Comparison of ENCODE assay signal across 29 cellular contexts in the genomic region with DNA sequence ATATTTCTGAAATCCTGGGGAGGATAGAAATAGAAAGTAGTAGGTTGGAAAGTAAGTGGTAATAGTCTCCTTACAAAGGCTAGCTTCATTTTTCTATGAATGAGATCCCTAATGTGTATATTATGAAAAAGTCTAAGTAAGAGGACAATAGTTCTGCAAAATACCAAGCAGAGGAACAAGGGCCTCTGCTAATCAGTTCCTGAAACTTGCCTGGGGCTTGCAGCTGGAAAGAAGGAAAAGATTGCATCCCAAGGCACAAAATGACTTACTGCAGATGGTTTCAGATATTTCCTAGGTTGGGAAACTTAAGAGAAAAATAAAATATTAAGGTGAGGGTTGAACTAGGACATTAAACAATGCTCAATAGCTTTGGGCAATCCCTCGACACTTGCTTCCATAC.
"Had no signal": no experiment of that assay in that cellular context is flagged by ENCODE, and none has a peak within 500 bp of the region (broad histone marks: within the 10 kb centered on the region; RNA-seq: fewer than 3 reads in every experiment).

No MANE protein-coding gene starts in this region.

- H3K4me1 Mint-ChIP-seq: naive B cell; naive thymus-derived CD8-positive, alpha-beta T cell; stimulated activated effector memory CD8-positive, alpha-beta T cell treated with anti-CD3 and anti-CD28 coated beads, Interleukin-12 subunit alpha, Interleukin-12 subunit beta, amount 100 ng/mL, for 72 hours; stimulated activated naive B cell treated with anti-CD40 and anti-IgM and Interleukin-4, amounts not matched to agents 10 μg/mL and 1 μg/mL and 100 μg/mL, for 72 hours had no signal

- H3K4me1 ChIP-seq: psoas muscle, stomach, thyroid gland, tibial nerve, upper lobe of right lung, uterus had no signal

- H3K9ac ChIP-seq: neural progenitor cell, parathyroid adenoma had no signal

- ATAC-seq: naive thymus-derived CD8-positive, alpha-beta T cell; natural killer cell treated with Interleukin-12 subunit alpha and Interleukin-12 subunit beta and Interleukin-15 and Interleukin-18, amount 100 ng/mL, for 72 hours; psoas muscle; right cardiac atrium; sciatic nerve; stimulated activated effector memory CD8-positive, alpha-beta T cell treated with anti-CD3 and anti-CD28 coated beads, Interleukin-12 subunit alpha, Interleukin-12 subunit beta, amount 100 ng/mL, for 72 hours; stimulated activated naive B cell treated with anti-CD40 and anti-IgM and Interleukin-4, amounts not matched to agents 10 μg/mL and 1 μg/mL and 100 μg/mL, for 72 hours; upper lobe of right lung had no signal

- H3K27me3 ChIP-seq: neural progenitor cell, ovary, stomach, thyroid gland, tibial nerve, upper lobe of right lung, uterus had no signal

- DNase-seq: naive B cell; naive thymus-derived CD8-positive, alpha-beta T cell; nephron progenitor cell; occipital lobe; ovary; posterior cingulate gyrus; psoas muscle; right cardiac atrium; small intestine; stimulated activated CD4-positive, alpha-beta T cell treated with anti-CD3 and anti-CD28 coated beads, Interleukin-15, amount 100 ng/mL, for 24 hours; stimulated activated CD4-positive, alpha-beta T cell treated with anti-CD3 and anti-CD28 coated beads, Interleukin-2, amount 100 ng/mL, for 24 hours; stimulated activated CD4-positive, alpha-beta T cell treated with anti-CD3 and anti-CD28 coated beads, Interleukin-2, amount 100 ng/mL, for 48 hours; stimulated activated CD4-positive, alpha-beta T cell treated with anti-CD3 and anti-CD28 coated beads, Interleukin-4, amount 100 ng/mL, for 24 hours; stimulated activated naive B cell treated with anti-CD40 and anti-IgM and Interleukin-4, amounts not matched to agents 10 μg/mL and 1 μg/mL and 100 μg/mL, for 72 hours; stimulated activated naive CD4-positive, alpha-beta T cell treated with Interleukin-2 at 50 U/mL for 16 hours; stomach; thyroid gland; upper lobe of right lung; uterus had no signal

- H3K4me3 ChIP-seq: neural progenitor cell, ovary, psoas muscle, stomach, thoracic aorta, thyroid gland, tibial nerve, upper lobe of right lung, uterus had no signal

- H3K27me3 Mint-ChIP-seq: natural killer cell treated with Interleukin-12 subunit alpha and Interleukin-12 subunit beta and Interleukin-15 and Interleukin-18, amount 100 ng/mL, for 72 hours; progenitor cell of endocrine pancreas; stimulated activated naive B cell treated with anti-CD40 and anti-IgM and Interleukin-4, amounts not matched to agents 10 μg/mL and 1 μg/mL and 100 μg/mL, for 72 hours; type B pancreatic cell had no signal

- H3K27ac ChIP-seq: neural progenitor cell, ovary, parathyroid adenoma, psoas muscle, stomach, thoracic aorta, thyroid gland, tibial nerve, upper lobe of right lung, uterus had no signal

- H3K27ac Mint-ChIP-seq: naive B cell; naive thymus-derived CD8-positive, alpha-beta T cell; natural killer cell treated with Interleukin-12 subunit alpha and Interleukin-12 subunit beta and Interleukin-15 and Interleukin-18, amount 100 ng/mL, for 72 hours; nephron progenitor cell; neural progenitor cell; progenitor cell of endocrine pancreas; stimulated activated effector memory CD8-positive, alpha-beta T cell treated with anti-CD3 and anti-CD28 coated beads, Interleukin-12 subunit alpha, Interleukin-12 subunit beta, amount 100 ng/mL, for 72 hours; stimulated activated naive B cell treated with anti-CD40 and anti-IgM and Interleukin-4, amounts not matched to agents 10 μg/mL and 1 μg/mL and 100 μg/mL, for 72 hours; stimulated activated naive CD8-positive, alpha-beta T cell treated with anti-CD3 and anti-CD28 coated beads, Interleukin-15, Interleukin-2, amounts not matched to agents 100 ng/mL and 50 ng/mL, for 24 hours; type B pancreatic cell had no signal

- H3K4me3 Mint-ChIP-seq: naive B cell; naive thymus-derived CD8-positive, alpha-beta T cell; natural killer cell treated with Interleukin-12 subunit alpha and Interleukin-12 subunit beta and Interleukin-15 and Interleukin-18, amount 100 ng/mL, for 72 hours; nephron progenitor cell; neural progenitor cell; stimulated activated effector memory CD8-positive, alpha-beta T cell treated with anti-CD3 and anti-CD28 coated beads, Interleukin-12 subunit alpha, Interleukin-12 subunit beta, amount 100 ng/mL, for 72 hours; stimulated activated naive B cell treated with anti-CD40 and anti-IgM and Interleukin-4, amounts not matched to agents 10 μg/mL and 1 μg/mL and 100 μg/mL, for 72 hours; stimulated activated naive CD8-positive, alpha-beta T cell treated with anti-CD3 and anti-CD28 coated beads, Interleukin-15, Interleukin-2, amounts not matched to agents 100 ng/mL and 50 ng/mL, for 24 hours; type B pancreatic cell had no signal

- H3K36me3 Mint-ChIP-seq: naive B cell; natural killer cell treated with Interleukin-12 subunit alpha and Interleukin-12 subunit beta and Interleukin-15 and Interleukin-18, amount 100 ng/mL, for 72 hours; stimulated activated effector memory CD8-positive, alpha-beta T cell treated with anti-CD3 and anti-CD28 coated beads, Interleukin-12 subunit alpha, Interleukin-12 subunit beta, amount 100 ng/mL, for 72 hours; stimulated activated naive B cell treated with anti-CD40 and anti-IgM and Interleukin-4, amounts not matched to agents 10 μg/mL and 1 μg/mL and 100 μg/mL, for 72 hours had no signal

- H3K9me3 ChIP-seq: ovary, psoas muscle, thoracic aorta, thyroid gland, upper lobe of right lung, uterus had no signal

- H3K36me3 ChIP-seq: neural progenitor cell, ovary, stomach, thoracic aorta, thyroid gland, tibial nerve, upper lobe of right lung, uterus had no signal
